1 cellular context compared by ENCODE assay signal in the genomic region with DNA sequence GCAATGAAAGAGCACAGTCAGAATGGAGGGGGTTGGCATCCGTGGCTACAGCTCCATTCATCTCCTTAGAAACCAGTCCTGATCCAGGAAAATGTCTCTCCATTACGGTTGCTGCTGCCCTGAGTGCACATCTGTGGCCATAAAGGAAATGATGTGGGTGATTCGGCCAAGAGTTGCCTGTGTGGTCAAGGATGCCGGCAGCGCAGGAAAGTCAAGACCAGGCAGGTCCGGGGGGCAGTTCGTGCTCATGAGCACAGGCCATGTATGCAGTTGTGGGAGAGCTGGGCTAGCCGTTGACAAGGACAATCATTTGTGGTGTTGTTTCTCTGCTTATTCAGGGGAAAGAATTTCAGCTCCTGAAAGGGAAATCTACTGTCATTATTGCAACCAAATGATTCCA.
TF ChIP-seq lines count a peak whose summit lies in the region.

No MANE protein-coding gene starts in this region.

TF ChIP-seq in GM12878, 131 proteins besides CTCF, POLR2A, EP300 and RAD21:
- no peak for TF ChIP-seq MTA2 (IDR thresholded peaks at IDR 0.05; ENCODE audit: low read depth)
- TF ChIP-seq PAX8 (IDR thresholded peaks at IDR 0.05) = no peak
- no peak for TF ChIP-seq ASH2L (IDR thresholded peaks at IDR 0.05; ENCODE audit: borderline replicate concordance, low read depth)
- TF ChIP-seq, protein P1, sequence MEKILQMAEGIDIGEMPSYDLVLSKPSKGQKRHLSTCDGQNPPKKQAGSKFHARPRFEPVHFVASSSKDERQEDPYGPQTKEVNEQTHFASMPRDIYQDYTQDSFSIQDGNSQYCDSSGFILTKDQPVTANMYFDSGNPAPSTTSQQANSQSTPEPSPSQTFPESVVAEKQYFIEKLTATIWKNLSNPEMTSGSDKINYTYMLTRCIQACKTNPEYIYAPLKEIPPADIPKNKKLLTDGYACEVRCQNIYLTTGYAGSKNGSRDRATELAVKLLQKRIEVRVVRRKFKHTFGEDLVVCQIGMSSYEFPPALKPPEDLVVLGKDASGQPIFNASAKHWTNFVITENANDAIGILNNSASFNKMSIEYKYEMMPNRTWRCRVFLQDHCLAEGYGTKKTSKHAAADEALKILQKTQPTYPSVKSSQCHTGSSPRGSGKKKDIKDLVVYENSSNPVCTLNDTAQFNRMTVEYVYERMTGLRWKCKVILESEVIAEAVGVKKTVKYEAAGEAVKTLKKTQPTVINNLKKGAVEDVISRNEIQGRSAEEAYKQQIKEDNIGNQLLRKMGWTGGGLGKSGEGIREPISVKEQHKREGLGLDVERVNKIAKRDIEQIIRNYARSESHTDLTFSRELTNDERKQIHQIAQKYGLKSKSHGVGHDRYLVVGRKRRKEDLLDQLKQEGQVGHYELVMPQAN (conservative IDR thresholded peaks at IDR 0.05) = no peak
- no peak for TF ChIP-seq POLR2AphosphoS5 (IDR thresholded peaks at IDR 0.05; ENCODE audit: low read length)
- no peak for TF ChIP-seq POU2F2 (IDR thresholded peaks at IDR 0.05; ENCODE audit: borderline replicate concordance, low read depth, low read length)
- no peak for TF ChIP-seq HCFC1 (IDR thresholded peaks at IDR 0.05; ENCODE audit: low read length)
- TF ChIP-seq ETV6 (conservative IDR thresholded peaks at IDR 0.05 in 1 of 2, IDR thresholded peaks at IDR 0.05 in 1 of 2; ENCODE audit: borderline replicate concordance in 1 of 2, low read depth in 1 of 2) = no peak
- no peak for TF ChIP-seq BCL11A (IDR thresholded peaks at IDR 0.05; ENCODE audit: low read depth, low read length)
- no peak for TF ChIP-seq GATAD2B (conservative IDR thresholded peaks at IDR 0.05; ENCODE audit: low read depth)
- no peak for TF ChIP-seq HDAC6 (IDR thresholded peaks at IDR 0.05; ENCODE audit: unreplicated experiment)
- TF ChIP-seq TAF1 (IDR thresholded peaks at IDR 0.05; ENCODE audit: borderline replicate concordance, low read depth, low read length) = no peak
- TF ChIP-seq RAD51 (IDR thresholded peaks at IDR 0.05) = no peak
- TF ChIP-seq, protein P2, sequence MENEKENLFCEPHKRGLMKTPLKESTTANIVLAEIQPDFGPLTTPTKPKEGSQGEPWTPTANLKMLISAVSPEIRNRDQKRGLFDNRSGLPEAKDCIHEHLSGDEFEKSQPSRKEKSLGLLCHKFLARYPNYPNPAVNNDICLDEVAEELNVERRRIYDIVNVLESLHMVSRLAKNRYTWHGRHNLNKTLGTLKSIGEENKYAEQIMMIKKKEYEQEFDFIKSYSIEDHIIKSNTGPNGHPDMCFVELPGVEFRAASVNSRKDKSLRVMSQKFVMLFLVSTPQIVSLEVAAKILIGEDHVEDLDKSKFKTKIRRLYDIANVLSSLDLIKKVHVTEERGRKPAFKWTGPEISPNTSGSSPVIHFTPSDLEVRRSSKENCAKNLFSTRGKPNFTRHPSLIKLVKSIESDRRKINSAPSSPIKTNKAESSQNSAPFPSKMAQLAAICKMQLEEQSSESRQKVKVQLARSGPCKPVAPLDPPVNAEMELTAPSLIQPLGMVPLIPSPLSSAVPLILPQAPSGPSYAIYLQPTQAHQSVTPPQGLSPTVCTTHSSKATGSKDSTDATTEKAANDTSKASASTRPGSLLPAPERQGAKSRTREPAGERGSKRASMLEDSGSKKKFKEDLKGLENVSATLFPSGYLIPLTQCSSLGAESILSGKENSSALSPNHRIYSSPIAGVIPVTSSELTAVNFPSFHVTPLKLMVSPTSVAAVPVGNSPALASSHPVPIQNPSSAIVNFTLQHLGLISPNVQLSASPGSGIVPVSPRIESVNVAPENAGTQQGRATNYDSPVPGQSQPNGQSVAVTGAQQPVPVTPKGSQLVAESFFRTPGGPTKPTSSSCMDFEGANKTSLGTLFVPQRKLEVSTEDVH (IDR thresholded peaks at IDR 0.05; ENCODE audit: low read depth, partially characterized antibody) = no peak
- TF ChIP-seq, protein P3, sequence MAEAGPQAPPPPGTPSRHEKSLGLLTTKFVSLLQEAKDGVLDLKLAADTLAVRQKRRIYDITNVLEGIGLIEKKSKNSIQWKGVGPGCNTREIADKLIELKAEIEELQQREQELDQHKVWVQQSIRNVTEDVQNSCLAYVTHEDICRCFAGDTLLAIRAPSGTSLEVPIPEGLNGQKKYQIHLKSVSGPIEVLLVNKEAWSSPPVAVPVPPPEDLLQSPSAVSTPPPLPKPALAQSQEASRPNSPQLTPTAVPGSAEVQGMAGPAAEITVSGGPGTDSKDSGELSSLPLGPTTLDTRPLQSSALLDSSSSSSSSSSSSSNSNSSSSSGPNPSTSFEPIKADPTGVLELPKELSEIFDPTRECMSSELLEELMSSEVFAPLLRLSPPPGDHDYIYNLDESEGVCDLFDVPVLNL (IDR thresholded peaks at IDR 0.05; ENCODE audit: low read depth, low read length) = no peak
- TF ChIP-seq, protein P4, sequence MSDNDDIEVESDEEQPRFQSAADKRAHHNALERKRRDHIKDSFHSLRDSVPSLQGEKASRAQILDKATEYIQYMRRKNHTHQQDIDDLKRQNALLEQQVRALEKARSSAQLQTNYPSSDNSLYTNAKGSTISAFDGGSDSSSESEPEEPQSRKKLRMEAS (IDR thresholded peaks at IDR 0.05; ENCODE audit: low read depth, low read length) = no peak
